8 cellular contexts compared by ENCODE assay signal in the genomic region with DNA sequence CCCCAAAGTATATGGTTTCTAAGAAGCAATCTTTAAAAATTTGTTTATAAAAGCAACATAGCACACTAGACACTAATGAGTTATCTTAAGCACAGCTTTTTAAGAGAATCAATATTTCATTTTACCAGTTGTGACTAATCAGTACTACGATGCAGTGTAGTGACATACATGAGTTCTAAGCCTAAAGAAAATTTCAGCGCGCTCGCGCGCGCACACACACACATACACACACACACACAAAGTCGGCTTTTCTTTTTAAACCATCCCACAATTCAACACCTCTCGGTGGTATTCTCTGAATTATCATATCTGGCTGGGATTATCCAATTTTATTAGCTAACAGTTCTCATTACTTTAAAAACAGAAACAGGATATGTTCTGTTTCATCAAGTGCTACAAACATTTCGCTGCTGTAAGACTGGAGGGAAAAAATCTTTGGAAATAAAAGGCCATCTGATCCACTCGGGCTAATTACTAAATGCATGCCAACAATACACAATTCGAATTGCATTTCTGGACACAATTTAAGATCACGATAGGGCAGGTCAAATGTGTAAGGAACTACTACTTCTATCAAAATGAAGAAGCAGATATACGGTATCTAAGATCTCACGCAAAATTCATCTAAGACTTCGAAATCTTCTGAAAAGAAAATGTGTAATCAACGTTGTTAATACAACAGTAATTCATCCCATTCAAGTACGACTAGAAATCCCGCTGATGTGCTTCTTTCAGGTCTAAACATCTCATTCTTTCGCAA. TPM values are rescaled to one million over a fixed set of nuclear protein-coding genes. Genes with fewer than 3 reads are reported as not detected.
DNase-seq lines count a peak whose midpoint lies in the region; ATAC-seq and TF ChIP-seq lines count a peak whose summit lies in the region.

No MANE protein-coding gene starts in this region.

- intact Hi-C loops in Caco-2 (cut with micrococcal nuclease; ENCODE audit: unreplicated experiment) = loop anchor here (1.0 to 2.0 kb wide), 2 partner anchors 81 to 111 kb away; partner anchors contain the start of gene SHISAL2A

- H3K4me3 ChIP-seq in Caco-2 (ENCODE audit: low read depth, low read length) = peak overlapping the region; percentile 89
- H3K4me3 ChIP-seq in LNCaP clone FGC (ENCODE audit: low read depth, low read length) = peak overlapping the region; percentile 88

- no peaks in the 10 kb centered on the region for H3K27me3 ChIP-seq in Caco-2 (replicated peaks; ENCODE audit: control insufficient read depth, insufficient read depth, low read length)

- H3K4me1 ChIP-seq in Caco-2 = peaks cover 20% of the 10 kb centered on the region; the same call in 1 of the 2 replicates

- CTCF ChIA-PET in Caco-2 (lab: Charles Lee) = no interaction called here

- peak overlapping the region; percentile 79 for H3K27ac ChIP-seq in epithelial cell of prostate

- TF ChIP-seq CTCF in Caco-2 (IDR thresholded peaks at IDR 0.05; ENCODE audit: insufficient read depth in 1 of 2, low read depth in 1 of 2, low read length in 1 of 2, severe bottlenecking in 1 of 2, unreplicated experiment in 1 of 2) (no peak), LNCaP clone FGC (IDR thresholded peaks at IDR 0.05; ENCODE audit: control insufficient read depth, extremely low read depth, insufficient read depth) (no peak), neural crest cell (conservative IDR thresholded peaks at IDR 0.05) (no peak)

- TSS peak; percentile 46 for BruUV-seq in Caco-2 (replicated peaks; lab: Mats Ljungman, UMichigan)

- H3K9me3 Mint-ChIP-seq in Caco-2 (ENCODE audit: unreplicated experiment) (no peaks in the 10 kb centered on the region), neural crest cell (no peaks in the 10 kb centered on the region)

- peaks cover 32% of the 10 kb centered on the region for H3K4me1 Mint-ChIP-seq in Caco-2 (ENCODE audit: low read depth, unreplicated experiment)
- H3K4me1 Mint-ChIP-seq in neural crest cell = peaks cover 31% of the 10 kb centered on the region

- H3K4me3 Mint-ChIP-seq in Caco-2 (ENCODE audit: unreplicated experiment) (no peak overlapping the region), neural crest cell (no peak overlapping the region)

- ATAC-seq in HG03095 (IDR thresholded peaks at IDR 0.05; ENCODE audit: unreplicated experiment) = no peak
- no peak for ATAC-seq in GM21526 (IDR thresholded peaks at IDR 0.05; ENCODE audit: low FRiP score, unreplicated experiment)

- H3K36me3 Mint-ChIP-seq in Caco-2 (ENCODE audit: insufficient read depth, unreplicated experiment) (no peaks in the 10 kb centered on the region), neural crest cell (ENCODE audit: low read depth) (no peaks in the 10 kb centered on the region)

- H3K9me3 ChIP-seq in Caco-2 = no peaks in the 10 kb centered on the region

- H3K27me3 Mint-ChIP-seq in Caco-2 (ENCODE audit: insufficient read depth, unreplicated experiment) (no peaks in the 10 kb centered on the region), neural crest cell (ENCODE audit: low read depth) (no peaks in the 10 kb centered on the region)

- DNase-seq in Caco-2 (no peak), LNCaP clone FGC (ENCODE audit: low read depth) (no peak), epithelial cell of prostate (ENCODE audit: low read depth, low spot score) (no peak), neural crest cell (ENCODE audit: low read depth, low spot score) (peak; percentile 26), NCI-H1436 treated with DMSO at 0.1 percent for 48 hours (lab: John Stamatoyannopoulos, UW) (no peak)
- DNase-seq in activated CD4-positive, alpha-beta T cell treated with anti-CD3 and anti-CD28 coated beads for 48 hours = peak; percentile 61

- no peaks in the 10 kb centered on the region for H3K36me3 ChIP-seq in Caco-2 (ENCODE audit: control insufficient read depth, insufficient read depth, low read length)

- POLR2A ChIA-PET in Caco-2 (lab: Charles Lee) = no interaction called here

- H3K27ac Mint-ChIP-seq in Caco-2 (ENCODE audit: unreplicated experiment) (no peak overlapping the region), neural crest cell (ENCODE audit: unreplicated experiment) (no peak overlapping the region)

RNA-seq across cellular contexts. Expression of gene TUT4, which starts 1.2 kb away (rescaled TPM):
- total RNA-seq in Caco-2 (2022) = 54.9 and 57.6 TPM in 2 replicates
- 88.0 and 89.6 TPM in 2 replicates for total RNA-seq in neural crest cell

RNA-seq across cellular contexts. Expression of gene GPX7, which starts 50.5 kb away (rescaled TPM):
- total RNA-seq in Caco-2 (2022) (19.4 and 21.7 TPM in 2 replicates), neural crest cell (30.6 and 31.1 TPM in 2 replicates)

Comparison
In these comparisons a context has a peak if more than half of its experiments do, and no peak if none do; other contexts are left out.
1. DNase-seq: peak in activated CD4-positive, alpha-beta T cell treated with anti-CD3 and anti-CD28 coated beads for 48 hours (single experiment) and neural crest cell (single experiment); none in Caco-2 (0 of 2), LNCaP clone FGC (single experiment), epithelial cell of prostate (single experiment) and NCI-H1436 treated with DMSO at 0.1 percent for 48 hours (single experiment).